ENCODE assay signal across 30 cellular contexts in genomic region chrX:123230798-123231197, GRCh38. TPM values are rescaled to one million over a fixed set of nuclear protein-coding genes. Genes with fewer than 3 reads are reported as not detected.
DNase-seq lines count a peak whose midpoint lies in the region; FAIRE-seq and TF ChIP-seq lines count a peak whose summit lies in the region.
"Had no signal": no experiment of that assay in that cellular context is flagged by ENCODE, and none has a peak within 500 bp of the region (broad histone marks: within the 10 kb centered on the region; RNA-seq: fewer than 3 reads in every experiment).

No MANE protein-coding gene starts in this region.

- no peaks in the 10 kb centered on the region for H3K9me3 ChIP-seq in HUES48 (ENCODE audit: control insufficient read depth, insufficient read depth, low read length)
- H3K9me3 ChIP-seq in H1 (ENCODE audit: insufficient read depth in 2 of 2, low read depth in 1 of 2, low read length in 1 of 2) = no peaks in the 10 kb centered on the region
- H3K9me3 ChIP-seq: BE2C, SJSA1 had no signal

- TF ChIP-seq POLR2A in H1 (IDR thresholded peaks at IDR 0.05; ENCODE audit: control extremely low read depth in 1 of 2, low read depth in 2 of 2, low read length in 2 of 2) = no peak

- no peak overlapping the region for H2AK5ac ChIP-seq in H1 (ENCODE audit: low read depth, low read length)
- no peak overlapping the region for H2AK5ac ChIP-seq in mesendoderm (ENCODE audit: low read length)

- H2BK20ac ChIP-seq in H1 (ENCODE audit: low read length) = no peak overlapping the region

- H3K27me3 ChIP-seq in HUES48 (ENCODE audit: control insufficient read depth, insufficient read depth, low read length) = peaks cover 64% of the 10 kb centered on the region
- peaks cover 2 to 19% (median 13%) of the 10 kb centered on the region in 4 experiments; a peak in 6 of 7 replicates for H3K27me3 ChIP-seq in H1 (replicated peaks in 1 of 4; ENCODE audit: control insufficient read depth in 3 of 4, extremely low read depth in 1 of 4, insufficient read depth in 3 of 4, low read length in 3 of 4)
- no peaks in the 10 kb centered on the region for H3K27me3 ChIP-seq in mesendoderm (ENCODE audit: insufficient read depth, low read length, poor library complexity)
- H3K27me3 ChIP-seq: BE2C, SJSA1 had no signal

- no peaks in the 10 kb centered on the region for H3K23me2 ChIP-seq in H1 (ENCODE audit: low read depth, low read length)

- no peak overlapping the region for H2BK15ac ChIP-seq in H1 (ENCODE audit: low read length)
- no peak overlapping the region for H2BK15ac ChIP-seq in mesendoderm (replicated peaks; ENCODE audit: low read depth)

- 11% methylated on average over 2 of the region's 2 CpGs; no CpG with 5 or more reads in 1 of the 2 experiments for WGBS in H1 (ENCODE audit: extremely low coverage in 1 of 2, insufficient coverage in 1 of 2, insufficient read length in 1 of 2, insufficient replicate concordance in 2 of 2, low coverage in 1 of 2, low lambda C conversion rate in 2 of 2, missing lambda C conversion rate in 1 of 2), 2 experiments
- no CpG with 5 or more reads among the region's 2 CpGs for WGBS in mesendoderm (ENCODE audit: extremely low coverage, insufficient coverage, low lambda C conversion rate)

- no peak for TF ChIP-seq EP300 in H1 (IDR thresholded peaks at IDR 0.05; ENCODE audit: borderline replicate concordance in 1 of 2, low read depth in 2 of 2, low read length in 2 of 2)

- H2BK5ac ChIP-seq in H1 (ENCODE audit: low read depth, low read length) (no peak overlapping the region), mesendoderm (ENCODE audit: low read length) (no peak overlapping the region)

- H4K20me1 ChIP-seq in H1 (replicated peaks in 1 of 2; ENCODE audit: control insufficient read depth in 1 of 2, insufficient read depth in 2 of 2, low read length in 2 of 2) = no peaks in the 10 kb centered on the region

- peak; percentile 14 for DNase-seq in DMS153 (lab: John Stamatoyannopoulos, UW)
- no peak for DNase-seq in DMS153 treated with DMSO at 0.1 percent for 48 hours (lab: John Stamatoyannopoulos, UW; ENCODE audit: unreplicated experiment)
- DNase-seq in H1 (ENCODE audit: low read depth in 1 of 2, low spot score in 2 of 2) = no peak
- peak; percentile 42 for DNase-seq in mesendoderm
- no peak for DNase-seq in H4 (ENCODE audit: low spot score)
- no peak for DNase-seq in activated CD8-positive, alpha-beta memory T cell treated with anti-CD3 and anti-CD28 coated beads, Interleukin-2, amount 50 U/mL, for 4 hours
- DNase-seq in NCI-H510A treated with DMSO at 0.1 percent for 48 hours (lab: John Stamatoyannopoulos, UW) = no peak
- DNase-seq: ACHN; BE2C; CD8-positive, alpha-beta memory T cell; DMS 273 treated with DMSO at 0.1 percent for 48 hours; GOT3; Kasumi-1; NCI-H1092 treated with DMSO at 0.1 percent for 48 hours; NCI-H1436; NCI-H1930; NCI-H2107; NCI-H82; NK-92 treated with Interleukin-12 subunit alpha and Interleukin-12 subunit beta, amount 100 ng/mL, for 24 hours; PC-9; Right ventricle myocardium superior had no signal

- peak; percentile 78 for FAIRE-seq in H1 (lab: Jason Lieb, UNC)
- FAIRE-seq: G401.6, HepG2 had no signal

- H3K4ac ChIP-seq in H1 (replicated peaks; ENCODE audit: insufficient read length, low read depth, low read length) = no peak overlapping the region
- no peak overlapping the region for H3K4ac ChIP-seq in mesendoderm (ENCODE audit: low read depth, low read length)

- H3K14ac ChIP-seq in H1 (ENCODE audit: insufficient read length) = no peak overlapping the region

- H3K27ac ChIP-seq in HUES48 (ENCODE audit: low read depth, low read length) (peak overlapping the region; percentile 59), H1 (ENCODE audit: low read depth, low read length) (no peak overlapping the region), mesendoderm (ENCODE audit: low read depth, low read length) (no peak overlapping the region)
- H3K27ac ChIP-seq: 22Rv1, HL-60, PC-9, SJSA1 had no signal

- H2AFZ ChIP-seq in H1 (ENCODE audit: low read length) = no peak overlapping the region
- H2AFZ ChIP-seq: PC-9 had no signal

- no peak overlapping the region for H4K91ac ChIP-seq in H1 (replicated peaks; ENCODE audit: insufficient read length, low read length)

- H3K9ac ChIP-seq in HUES48 (ENCODE audit: low read depth, low read length) (no peak overlapping the region), H1 (replicated peaks in 1 of 4; ENCODE audit: extremely low read depth in 1 of 4, low read depth in 3 of 4, low read length in 3 of 4) (no peak overlapping the region), mesendoderm (ENCODE audit: low read length) (no peak overlapping the region)

- no peak overlapping the region for H3K18ac ChIP-seq in H1 (ENCODE audit: extremely low read depth, low read length)
- no peak overlapping the region for H3K18ac ChIP-seq in mesendoderm (ENCODE audit: low read length)

- POLR2A ChIA-PET in H1 (lab: Charles Lee; ENCODE audit: partially characterized antibody) = no interaction called here

- no peak for TF ChIP-seq CTCF in H1 (IDR thresholded peaks at IDR 0.05; ENCODE audit: control extremely low read depth in 1 of 3, insufficient read depth in 1 of 3, low read depth in 1 of 3, low read length in 3 of 3)

- no peaks in the 10 kb centered on the region for H3K36me3 ChIP-seq in HUES48 (ENCODE audit: control insufficient read depth, insufficient read depth, low read length)
- H3K36me3 ChIP-seq in H1 (ENCODE audit: control insufficient read depth in 2 of 4, insufficient read depth in 4 of 4, low read length in 3 of 4) = no peaks in the 10 kb centered on the region
- H3K36me3 ChIP-seq in mesendoderm (ENCODE audit: control insufficient read depth, insufficient read depth, low read length) = no peaks in the 10 kb centered on the region
- H3K36me3 ChIP-seq: BE2C, SJSA1 had no signal

- no peak for TF ChIP-seq RAD21 in H1 (IDR thresholded peaks at IDR 0.05 in 1 of 2, conservative IDR thresholded peaks at IDR 0.05 in 1 of 2; ENCODE audit: low read depth in 2 of 2, low read length in 2 of 2)

- no peak overlapping the region for H3K56ac ChIP-seq in H1 (replicated peaks; ENCODE audit: insufficient read length, low read depth, low read length)
- H3K56ac ChIP-seq in mesendoderm (ENCODE audit: low read length) = no peak overlapping the region

- H3K23ac ChIP-seq in H1 (ENCODE audit: insufficient read length) (no peak overlapping the region), mesendoderm (ENCODE audit: low read length) (no peak overlapping the region)

- no peak overlapping the region for H4K5ac ChIP-seq in H1 (ENCODE audit: insufficient read length, low read depth, low read length)
- H4K5ac ChIP-seq in mesendoderm (ENCODE audit: low read length) = no peak overlapping the region

- no peak overlapping the region for H2BK120ac ChIP-seq in H1 (replicated peaks; ENCODE audit: low read depth, low read length)
- H2BK120ac ChIP-seq in mesendoderm (ENCODE audit: low read depth, low read length) = no peak overlapping the region

- no peaks in the 10 kb centered on the region for H3K79me1 ChIP-seq in H1 (ENCODE audit: low read depth, low read length)
- no peaks in the 10 kb centered on the region for H3K79me1 ChIP-seq in mesendoderm (ENCODE audit: low read length)

- H3K4me3 ChIP-seq in HUES48 (ENCODE audit: low read depth, low read length) (peak overlapping the region; percentile 18; the same call in 1 of the 2 replicates), H1 (ENCODE audit: extremely low read depth in 1 of 4, insufficient read depth in 2 of 4, low read depth in 3 of 4, low read length in 4 of 4) (no peak overlapping the region), mesendoderm (ENCODE audit: low read length) (no peak overlapping the region)
- H3K4me3 ChIP-seq: PC-9, SJSA1 had no signal

- no peak overlapping the region for H2BK12ac ChIP-seq in H1 (ENCODE audit: low read depth, low read length)

- H3K4me1 ChIP-seq in HUES48 (ENCODE audit: control insufficient read depth, insufficient read depth, low read length) (peaks cover 35% of the 10 kb centered on the region), H1 (replicated peaks in 1 of 4; ENCODE audit: control insufficient read depth in 3 of 4, insufficient read depth in 4 of 4, low read length in 3 of 4) (0 out of 7 replicates have a peak, but pooled peaks cover 0 to 5% (median 0%) of the 10 kb centered on the region in 4 experiments), mesendoderm (ENCODE audit: control insufficient read depth, low read depth, low read length) (no peaks in the 10 kb centered on the region)
- H3K4me1 ChIP-seq: BE2C, SJSA1 had no signal

- CTCF ChIA-PET in H1 (lab: Charles Lee; ENCODE audit: partially characterized antibody) = interaction anchor here (0.9 to 1.4 kb wide), 4 partner anchors 10 to 111 kb away, joined by 3 to 4 read pairs (median 3); no protein-coding TSS in a partner anchor

- H4K8ac ChIP-seq in H1 (ENCODE audit: extremely low read depth, insufficient read depth, low read length) (no peak overlapping the region), mesendoderm (ENCODE audit: low read depth, low read length) (no peak overlapping the region)

- no peak overlapping the region for H3K4me2 ChIP-seq in H1 (ENCODE audit: insufficient read depth in 1 of 2, low read depth in 2 of 2, low read length in 2 of 2)
- H3K4me2 ChIP-seq in mesendoderm (ENCODE audit: low read length) = no peak overlapping the region
- H3K4me2 ChIP-seq: PC-9 had no signal

- H3K79me2 ChIP-seq in H1 (ENCODE audit: control insufficient read depth in 1 of 2, insufficient read depth in 2 of 2, low read length in 2 of 2) (no peaks in the 10 kb centered on the region), mesendoderm (ENCODE audit: control insufficient read depth, insufficient read depth, low read length) (no peaks in the 10 kb centered on the region)

TF ChIP-seq in H1, 55 proteins besides CTCF, POLR2A, EP300 and RAD21 (continues in another document):
- TF ChIP-seq SP1 (IDR thresholded peaks at IDR 0.05; ENCODE audit: low read depth, low read length) (no peak), CHD1 (IDR thresholded peaks at IDR 0.05; ENCODE audit: low read depth, low read length) (no peak), FOSL1 (IDR thresholded peaks at IDR 0.05; ENCODE audit: insufficient read depth, low read depth, low read length) (no peak), EGR1 (IDR thresholded peaks at IDR 0.05; ENCODE audit: borderline replicate concordance, low read depth, low read length) (no peak), GTF2F1 (IDR thresholded peaks at IDR 0.05; ENCODE audit: borderline replicate concordance, low read depth, low read length) (no peak), BACH1 (IDR thresholded peaks at IDR 0.05; ENCODE audit: low read length) (no peak)

RNA-seq across cellular contexts. Expression of gene GRIA3, which starts 46.7 kb away (rescaled TPM):
- total RNA-seq in H1 (2021; fragmentation: NEBNext Ultra II Directional; extraction: Animal tissue kit (Norgen Biotek cat#: 25700)) = 2.6 and 3.0 TPM in 2 replicates
- polyA plus RNA-seq in H1 (2011; rRNA removed) = 1.5 and 3.0 TPM in 2 replicates
- polyA plus RNA-seq in H1 (2011; cell fraction: cytosol; rRNA removed) = 1.8 TPM
- polyA plus RNA-seq in H1 (2011; cell fraction: nucleus; rRNA removed) = 4.0 TPM
- 1.4 to 2.6 TPM (median 2.3 TPM) in 4 replicates for polyA plus RNA-seq in H1 (2012, experiment 1 of 2)
- 0.33 TPM for polyA plus RNA-seq in H1 (2012, experiment 2 of 2)
- 3.4 TPM for polyA plus RNA-seq in H1 (2013, experiment 1 of 2)
- polyA plus RNA-seq in H1 (2013, experiment 2 of 2) = 4.3 TPM
- polyA minus RNA-seq in H1 (2011; rRNA and poly(A)+ RNA removed) = 3.8 and 3.9 TPM in 2 replicates
- 1.5 TPM for polyA minus RNA-seq in H1 (2011; cell fraction: cytosol; rRNA and poly(A)+ RNA removed)
- 12.8 TPM for polyA minus RNA-seq in H1 (2011; cell fraction: nucleus; rRNA and poly(A)+ RNA removed)
- 2.2 TPM for polyA plus RNA-seq in mesendoderm (2013, experiment 1 of 2)
- polyA plus RNA-seq in mesendoderm (2013, experiment 2 of 2) = 2.4 TPM
- total RNA-seq in H4 (2014; rRNA removed; shearing (Covaris generic)) = 0.06 TPM in 1 of 2 replicates, not detected in the other
- total RNA-seq: Daoy, HepG2, NCI-H460, PC-9, SJSA1 had no signal
- polyA plus RNA-seq: CD14-positive monocyte; CD8-positive, alpha-beta memory T cell; HepG2 had no signal

Comparison
In these comparisons a context has a peak if more than half of its experiments do, and no peak if none do; other contexts are left out.
1. DNase-seq: peak in DMS153 (single experiment) and mesendoderm (single experiment); none in DMS153 treated with DMSO at 0.1 percent for 48 hours (single experiment), H1 (0 of 2), H4 (single experiment), activated CD8-positive, alpha-beta memory T cell treated with anti-CD3 and anti-CD28 coated beads, Interleukin-2, amount 50 U/mL, for 4 hours (single experiment) and NCI-H510A treated with DMSO at 0.1 percent for 48 hours (single experiment).